19 cellular contexts compared by ENCODE assay signal in genomic region chr20:39534846-39535245, GRCh38.
A peak's percentile ranks its signal among the peaks of the same experiment; 100 is the strongest.
DNase-seq lines count a peak whose midpoint lies in the region; ATAC-seq, FAIRE-seq and TF ChIP-seq lines count a peak whose summit lies in the region.
"Had no signal": no experiment of that assay in that cellular context is flagged by ENCODE, and none has a peak within 500 bp of the region (broad histone marks: within the 10 kb centered on the region; RNA-seq: fewer than 3 reads in every experiment).

No MANE protein-coding gene starts in this region.

- no peak overlapping the region for H2BK15ac ChIP-seq in H1 (ENCODE audit: low read length)

- POLR2A ChIA-PET in H1 (lab: Charles Lee; ENCODE audit: partially characterized antibody) = no interaction called here

- no peak for TF ChIP-seq POLR2A in H1 (IDR thresholded peaks at IDR 0.05; ENCODE audit: control extremely low read depth in 1 of 2, low read depth in 2 of 2, low read length in 2 of 2)

- intact Hi-C loops in psoas muscle (cut with DNase I) = no loop called here
- intact Hi-C loops in heart right ventricle (cut with DNase I) = no loop called here

- peak; percentile 84 for FAIRE-seq in H1 (lab: Jason Lieb, UNC)
- FAIRE-seq: GM12891, GM18507 had no signal

- no peaks in the 10 kb centered on the region for H3K79me2 ChIP-seq in H1 (ENCODE audit: control insufficient read depth in 1 of 2, insufficient read depth in 2 of 2, low read length in 2 of 2)

- H2BK120ac ChIP-seq in H1 (replicated peaks; ENCODE audit: low read depth, low read length) = no peak overlapping the region

- H4K5ac ChIP-seq in H1 (ENCODE audit: insufficient read length, low read depth, low read length) = no peak overlapping the region

- no peak for TF ChIP-seq EP300 in H1 (IDR thresholded peaks at IDR 0.05; ENCODE audit: borderline replicate concordance in 1 of 2, low read depth in 2 of 2, low read length in 2 of 2)

- H3K9ac ChIP-seq in HUES48 (ENCODE audit: low read depth, low read length) (no peak overlapping the region), H1 (replicated peaks in 1 of 4; ENCODE audit: extremely low read depth in 1 of 4, low read depth in 3 of 4, low read length in 3 of 4) (no peak overlapping the region)
- H3K9ac ChIP-seq: GM23248 had no signal

- H3K27me3 ChIP-seq in HUES48 (ENCODE audit: control insufficient read depth, insufficient read depth, low read length) (no peaks in the 10 kb centered on the region), H1 (replicated peaks in 1 of 4; ENCODE audit: control insufficient read depth in 3 of 4, extremely low read depth in 1 of 4, insufficient read depth in 3 of 4, low read length in 3 of 4) (no peaks in the 10 kb centered on the region), psoas muscle (ENCODE audit: insufficient read depth in 3 of 3, low read length in 2 of 3) (no peaks in the 10 kb centered on the region), heart right ventricle (peaks cover 0 to 4% (median 0%) of the 10 kb centered on the region in 7 donors)

- no peak for ATAC-seq in psoas muscle
- ATAC-seq in heart right ventricle = no peak
- no peak for ATAC-seq in GM19035 (IDR thresholded peaks at IDR 0.05; ENCODE audit: unreplicated experiment)
- ATAC-seq: HCT116 had no signal

- H2BK5ac ChIP-seq in H1 (ENCODE audit: low read depth, low read length) = no peak overlapping the region

- 24% methylated on average over 1 of the region's 1 CpG; no CpG with 5 or more reads in 1 of the 2 experiments for WGBS in H1 (ENCODE audit: extremely low coverage in 1 of 2, insufficient coverage in 1 of 2, insufficient read length in 1 of 2, insufficient replicate concordance in 2 of 2, low coverage in 1 of 2, low lambda C conversion rate in 2 of 2, missing lambda C conversion rate in 1 of 2), 2 experiments
- WGBS in psoas muscle, 3 donors = 83 to 96% (median 92%) methylated on average over 1 of the region's 1 CpG
- WGBS in heart right ventricle, 2 donors = 50 to 54% methylated on average over 1 of the region's 1 CpG

- H3K14ac ChIP-seq in H1 (ENCODE audit: insufficient read length) = no peak overlapping the region

- no peak overlapping the region for H2BK12ac ChIP-seq in H1 (ENCODE audit: low read depth, low read length)

- no peaks in the 10 kb centered on the region for H3K23me2 ChIP-seq in H1 (ENCODE audit: low read depth, low read length)

- H2BK20ac ChIP-seq in H1 (ENCODE audit: low read length) = no peak overlapping the region

- no peak overlapping the region for H2AK5ac ChIP-seq in H1 (ENCODE audit: low read depth, low read length)

- H4K8ac ChIP-seq in H1 (ENCODE audit: extremely low read depth, insufficient read depth, low read length) = no peak overlapping the region

- H4K20me1 ChIP-seq in H1 (replicated peaks in 1 of 2; ENCODE audit: control insufficient read depth in 1 of 2, insufficient read depth in 2 of 2, low read length in 2 of 2) = no peaks in the 10 kb centered on the region

- H3K27ac ChIP-seq in HUES48 (ENCODE audit: low read depth, low read length) (peak overlapping the region; percentile 12), H1 (ENCODE audit: low read depth, low read length) (no peak overlapping the region), psoas muscle (no peak overlapping the region), heart right ventricle (no peak overlapping the region)
- H3K27ac ChIP-seq: GM23248 had no signal

- DNase-seq in H1 (ENCODE audit: low read depth in 1 of 2, low spot score in 2 of 2) (no peak), iPS-NIHi11 (ENCODE audit: low spot score) (peak; percentile 13), NOMO-1 treated with DMSO at 0.1 percent for 48 hours (lab: John Stamatoyannopoulos, UW; ENCODE audit: unreplicated experiment) (no peak), psoas muscle (no peak), heart right ventricle (no peak)
- DNase-seq: C1 segment of cervical spinal cord; Calu3; CD4-positive, alpha-beta memory T cell; COR-L47; DMS53; DMS79 treated with DMSO at 0.1 percent for 48 hours; GF-D8; GM23248; H9 had no signal

- H2AFZ ChIP-seq in H1 (ENCODE audit: low read length) = no peak overlapping the region
- H2AFZ ChIP-seq: GM23248 had no signal

- H3K79me1 ChIP-seq in H1 (ENCODE audit: low read depth, low read length) = no peaks in the 10 kb centered on the region

- H3K4me1 ChIP-seq in HUES48 (ENCODE audit: control insufficient read depth, insufficient read depth, low read length) = peaks cover 19% of the 10 kb centered on the region
- peaks cover 0 to 11% (median 2%) of the 10 kb centered on the region in 4 experiments; a peak in 2 of 7 replicates for H3K4me1 ChIP-seq in H1 (replicated peaks in 1 of 4; ENCODE audit: control insufficient read depth in 3 of 4, insufficient read depth in 4 of 4, low read length in 3 of 4)
- peaks cover 4% of the 10 kb centered on the region for H3K4me1 ChIP-seq in psoas muscle
- H3K4me1 ChIP-seq in heart right ventricle = no peaks in the 10 kb centered on the region

- H3K56ac ChIP-seq in H1 (replicated peaks; ENCODE audit: insufficient read length, low read depth, low read length) = no peak overlapping the region

- H3K4me3 ChIP-seq in HUES48 (ENCODE audit: low read depth, low read length) = no peak overlapping the region
- H3K4me3 ChIP-seq in H1 (ENCODE audit: extremely low read depth in 1 of 4, insufficient read depth in 2 of 4, low read depth in 3 of 4, low read length in 4 of 4) = no peak overlapping the region
- H3K4me3 ChIP-seq in psoas muscle = no peak overlapping the region
- H3K4me3 ChIP-seq in heart right ventricle = no peak overlapping the region
- H3K4me3 ChIP-seq: GM23248 had no signal

- no peaks in the 10 kb centered on the region for H3K9me3 ChIP-seq in HUES48 (ENCODE audit: control insufficient read depth, insufficient read depth, low read length)
- no peaks in the 10 kb centered on the region for H3K9me3 ChIP-seq in H1 (ENCODE audit: insufficient read depth in 2 of 2, low read depth in 1 of 2, low read length in 1 of 2)
- H3K9me3 ChIP-seq in psoas muscle = no peaks in the 10 kb centered on the region
- peaks cover 0 to 11% (median 0%) of the 10 kb centered on the region in 11 donors for H3K9me3 ChIP-seq in heart right ventricle

- H3K4me2 ChIP-seq in H1 (ENCODE audit: insufficient read depth in 1 of 2, low read depth in 2 of 2, low read length in 2 of 2) = no peak overlapping the region

- no peak overlapping the region for H3K23ac ChIP-seq in H1 (ENCODE audit: insufficient read length)

- H3K18ac ChIP-seq in H1 (ENCODE audit: extremely low read depth, low read length) = no peak overlapping the region

- no peak for TF ChIP-seq CTCF in H1 (IDR thresholded peaks at IDR 0.05; ENCODE audit: control extremely low read depth in 1 of 3, insufficient read depth in 1 of 3, low read depth in 1 of 3, low read length in 3 of 3)
- no peak for TF ChIP-seq CTCF in psoas muscle (IDR thresholded peaks at IDR 0.05)
- no peak for TF ChIP-seq CTCF in heart right ventricle (IDR thresholded peaks at IDR 0.05)

- H3K36me3 ChIP-seq in HUES48 (ENCODE audit: control insufficient read depth, insufficient read depth, low read length) (no peaks in the 10 kb centered on the region), H1 (ENCODE audit: control insufficient read depth in 2 of 4, insufficient read depth in 4 of 4, low read length in 3 of 4) (no peaks in the 10 kb centered on the region), psoas muscle (ENCODE audit: insufficient read depth in 1 of 2, low read depth in 1 of 2) (no peaks in the 10 kb centered on the region), heart right ventricle (no peaks in the 10 kb centered on the region)

- TF ChIP-seq RAD21 in H1 (IDR thresholded peaks at IDR 0.05 in 1 of 2, conservative IDR thresholded peaks at IDR 0.05 in 1 of 2; ENCODE audit: low read depth in 2 of 2, low read length in 2 of 2) = no peak

- no peak overlapping the region for H3K4ac ChIP-seq in H1 (replicated peaks; ENCODE audit: insufficient read length, low read depth, low read length)

- H4K91ac ChIP-seq in H1 (replicated peaks; ENCODE audit: insufficient read length, low read length) = no peak overlapping the region

- CTCF ChIA-PET in H1 (lab: Charles Lee; ENCODE audit: partially characterized antibody) = interaction anchor here (2.6 kb wide), 1 partner anchor 13 kb away, joined by 10 read pairs; no protein-coding TSS in a partner anchor

TF ChIP-seq in H1, 55 proteins besides CTCF, POLR2A, EP300 and RAD21:
- TF ChIP-seq ASH2L (IDR thresholded peaks at IDR 0.05; ENCODE audit: low read length) = no peak
- no peak for TF ChIP-seq EZH2 (IDR thresholded peaks at IDR 0.05; ENCODE audit: low read depth, low read length, severe bottlenecking)
- no peak for TF ChIP-seq SIRT6 (IDR thresholded peaks at IDR 0.05; ENCODE audit: low read length)
- no peak for TF ChIP-seq TAF1 (IDR thresholded peaks at IDR 0.05; ENCODE audit: low read depth, low read length)
- no peak for TF ChIP-seq CEBPB (IDR thresholded peaks at IDR 0.05; ENCODE audit: low read depth, low read length)
